ENCODE assay signal across 26 cellular contexts in genomic region chr3:30760737-30761136, GRCh38.
DNase-seq lines count a peak whose midpoint lies in the region; ATAC-seq, FAIRE-seq and TF ChIP-seq lines count a peak whose summit lies in the region.
"Had no signal": no experiment of that assay in that cellular context is flagged by ENCODE, and none has a peak within 500 bp of the region (broad histone marks: within the 10 kb centered on the region; RNA-seq: fewer than 3 reads in every experiment).

No MANE protein-coding gene starts in this region.

- H3K27ac ChIP-seq in right lobe of liver (peak overlapping the region in 1 of 3 donors; percentile 13), HepG2 (ENCODE audit: extremely low read length, insufficient read depth, low read length) (no peak overlapping the region), smooth muscle cell (ENCODE audit: low read depth) (no peak overlapping the region)
- H3K27ac ChIP-seq: BLaER1 had no signal

- H3K4me3 ChIP-seq in right lobe of liver (no peak overlapping the region), HepG2 (replicated peaks in 1 of 3; ENCODE audit: insufficient read depth in 1 of 3, low read depth in 2 of 3, low read length in 3 of 3) (no peak overlapping the region), smooth muscle cell (no peak overlapping the region)
- H3K4me3 ChIP-seq: BLaER1, GM12878 had no signal

- no peak for DNase-seq in right lobe of liver
- no peak for DNase-seq in HepG2 (ENCODE audit: low spot score)
- DNase-seq in SK-N-DZ (ENCODE audit: low spot score) = peak; percentile 41
- DNase-seq in smooth muscle cell (lab: John Stamatoyannopoulos, UW; ENCODE audit: unreplicated experiment) = no peak
- DNase-seq in pons (ENCODE audit: low spot score) = no peak
- DNase-seq: 8988T; ACHN; BE2C; C1 segment of cervical spinal cord; CD4-positive, alpha-beta memory T cell; CD4-positive, CD25-positive, alpha-beta regulatory T cell; CD8-positive, alpha-beta memory T cell; COR-L47; DMS 273 treated with DMSO at 0.1 percent for 48 hours; DMS153; DMS53; DMS79; DND-41; GDM1 had no signal

- TF ChIP-seq POLR2A in right lobe of liver (IDR thresholded peaks at IDR 0.05) = no peak
- no peak for TF ChIP-seq POLR2A in HepG2 (IDR thresholded peaks at IDR 0.05; ENCODE audit: insufficient read depth in 1 of 2, low read depth in 2 of 2, low read length in 2 of 2)

- H2AFZ ChIP-seq in HepG2 (ENCODE audit: low read length) (no peak overlapping the region), smooth muscle cell (ENCODE audit: low read depth) (no peak overlapping the region)

- TF ChIP-seq RAD21 in HepG2 (CRISPR knock-in tag; IDR thresholded peaks at IDR 0.05) = no peak

- TF ChIP-seq EP300 in HepG2 (IDR thresholded peaks at IDR 0.05; ENCODE audit: low read depth in 2 of 2, low read length in 2 of 2) (no peak), HepG2 (CRISPR knock-in tag; IDR thresholded peaks at IDR 0.05; ENCODE audit: borderline replicate concordance) (no peak)

- no TSS peak for BruUV-seq in HepG2 (replicated peaks; lab: Mats Ljungman, UMichigan)

- no peak for TF ChIP-seq CTCF in right lobe of liver (IDR thresholded peaks at IDR 0.05)
- no peak for TF ChIP-seq CTCF in HepG2 (CRISPR knock-in tag; IDR thresholded peaks at IDR 0.05)
- no peak for TF ChIP-seq CTCF in smooth muscle cell (IDR thresholded peaks at IDR 0.05; ENCODE audit: borderline replicate concordance, insufficient read depth, poor library complexity, severe bottlenecking)

- H3K9me3 ChIP-seq in right lobe of liver = no peaks in the 10 kb centered on the region
- H3K9me3 ChIP-seq in HepG2 (ENCODE audit: low read length) = no peaks in the 10 kb centered on the region
- H3K9me3 ChIP-seq in smooth muscle cell (replicated peaks; ENCODE audit: low read depth) = no peaks in the 10 kb centered on the region
- H3K9me3 ChIP-seq: BE2C, BLaER1 had no signal

- POLR2A ChIA-PET in HepG2 (lab: Yijun Ruan, JAX) = no interaction called here

- H4K20me1 ChIP-seq in HepG2 (ENCODE audit: insufficient read depth, low read length) (no peaks in the 10 kb centered on the region), smooth muscle cell (ENCODE audit: low read depth) (no peaks in the 10 kb centered on the region)
- H4K20me1 ChIP-seq: BLaER1 had no signal

- H3K4me1 ChIP-seq in right lobe of liver = peaks cover 0 to 15% (median 4%) of the 10 kb centered on the region in 4 donors
- no peaks in the 10 kb centered on the region for H3K4me1 ChIP-seq in HepG2 (ENCODE audit: insufficient read depth, low read length)
- H3K4me1 ChIP-seq in smooth muscle cell (ENCODE audit: low read depth) = peaks cover 5% of the 10 kb centered on the region
- H3K4me1 ChIP-seq: BE2C, BLaER1 had no signal

- H3F3A ChIP-seq in smooth muscle cell (ENCODE audit: low read depth) = no peaks in the 10 kb centered on the region

- in situ Hi-C loops in HepG2 (cut with HindIII; ENCODE audit: extremely low pct_ligation_motif_present, low pct_unique_long_range_greater_than_20kb) = no loop called here

- H3K4me2 ChIP-seq in HepG2 (ENCODE audit: low read depth, low read length) (no peak overlapping the region), smooth muscle cell (peak overlapping the region; percentile 58)
- H3K4me2 ChIP-seq: BLaER1 had no signal

- no peak for FAIRE-seq in HepG2 (lab: Jason Lieb, UNC)
- FAIRE-seq: A204.1, GM12878, GM12892, GM18507, GM19239 had no signal

- no peaks in the 10 kb centered on the region for H3K27me3 ChIP-seq in right lobe of liver
- H3K27me3 ChIP-seq in HepG2 (ENCODE audit: control insufficient read depth in 1 of 2, insufficient read depth in 2 of 2, low read length in 2 of 2) = peaks cover 2 to 11% of the 10 kb centered on the region in 2 experiments; a peak in 1 of 5 replicates
- no peaks in the 10 kb centered on the region for H3K27me3 ChIP-seq in smooth muscle cell (ENCODE audit: low read depth)
- H3K27me3 ChIP-seq: BE2C, BLaER1 had no signal

- 84% methylated on average over 2 of the region's 2 CpGs for WGBS in right lobe of liver (ENCODE audit: insufficient coverage, low coverage, low lambda C conversion rate, missing lambda C conversion rate)
- 21% methylated on average over 2 of the region's 2 CpGs for WGBS in HepG2 (ENCODE audit: low lambda C conversion rate)
- 94% methylated on average over 2 of the region's 2 CpGs for WGBS in smooth muscle cell (ENCODE audit: low lambda C conversion rate)

- peak in 3 of 4 donors; percentile 64 to 77 (median 73) for ATAC-seq in right lobe of liver
- ATAC-seq in HepG2 = no peak
- ATAC-seq in GM18519 (IDR thresholded peaks at IDR 0.05; ENCODE audit: low FRiP score, unreplicated experiment) = no peak
- ATAC-seq: GM12878 had no signal

- no peak overlapping the region for H3K9ac ChIP-seq in HepG2 (ENCODE audit: insufficient read depth, low read depth, low read length)
- H3K9ac ChIP-seq in smooth muscle cell (ENCODE audit: low read depth) = no peak overlapping the region
- H3K9ac ChIP-seq: BLaER1 had no signal

- H3K36me3 ChIP-seq in right lobe of liver (no peaks in the 10 kb centered on the region), HepG2 (replicated peaks in 1 of 2; ENCODE audit: control insufficient read depth in 1 of 2, insufficient read depth in 2 of 2, low read length in 2 of 2) (no peaks in the 10 kb centered on the region), smooth muscle cell (ENCODE audit: low read depth) (no peaks in the 10 kb centered on the region)
- H3K36me3 ChIP-seq: BE2C, BLaER1 had no signal

- H3K79me2 ChIP-seq in HepG2 (ENCODE audit: insufficient read depth, low read length) (no peaks in the 10 kb centered on the region), smooth muscle cell (ENCODE audit: low read depth) (no peaks in the 10 kb centered on the region)

- intact Hi-C loops in right lobe of liver (cut with DNase I) = loop anchor here in 1 of 2 donors (10.0 kb wide), 1 partner anchor 374 kb away; no protein-coding TSS in a partner anchor
- intact Hi-C loops in HepG2 (cut with micrococcal nuclease; ENCODE audit: unreplicated experiment) = no loop called here

- CTCF ChIA-PET in HepG2 (lab: Yijun Ruan, JAX; ENCODE audit: low intra/inter-chr PET ratio, low total read pairs) = no interaction called here

TF ChIP-seq in HepG2, 621 proteins besides CTCF, POLR2A, EP300 and RAD21:
- TF ChIP-seq NFRKB (IDR thresholded peaks at IDR 0.05) (no peak), ZNF570 (CRISPR knock-in tag; IDR thresholded peaks at IDR 0.05; ENCODE audit: borderline replicate concordance) (no peak)

Comparison
In these comparisons a context has a peak if more than half of its experiments do, and no peak if none do; other contexts are left out.
1. ATAC-seq: peak in right lobe of liver (3 of 4); none in HepG2 (single experiment) and GM18519 (single experiment).